ENCODE assay signal across 13 cellular contexts in the genomic region with DNA sequence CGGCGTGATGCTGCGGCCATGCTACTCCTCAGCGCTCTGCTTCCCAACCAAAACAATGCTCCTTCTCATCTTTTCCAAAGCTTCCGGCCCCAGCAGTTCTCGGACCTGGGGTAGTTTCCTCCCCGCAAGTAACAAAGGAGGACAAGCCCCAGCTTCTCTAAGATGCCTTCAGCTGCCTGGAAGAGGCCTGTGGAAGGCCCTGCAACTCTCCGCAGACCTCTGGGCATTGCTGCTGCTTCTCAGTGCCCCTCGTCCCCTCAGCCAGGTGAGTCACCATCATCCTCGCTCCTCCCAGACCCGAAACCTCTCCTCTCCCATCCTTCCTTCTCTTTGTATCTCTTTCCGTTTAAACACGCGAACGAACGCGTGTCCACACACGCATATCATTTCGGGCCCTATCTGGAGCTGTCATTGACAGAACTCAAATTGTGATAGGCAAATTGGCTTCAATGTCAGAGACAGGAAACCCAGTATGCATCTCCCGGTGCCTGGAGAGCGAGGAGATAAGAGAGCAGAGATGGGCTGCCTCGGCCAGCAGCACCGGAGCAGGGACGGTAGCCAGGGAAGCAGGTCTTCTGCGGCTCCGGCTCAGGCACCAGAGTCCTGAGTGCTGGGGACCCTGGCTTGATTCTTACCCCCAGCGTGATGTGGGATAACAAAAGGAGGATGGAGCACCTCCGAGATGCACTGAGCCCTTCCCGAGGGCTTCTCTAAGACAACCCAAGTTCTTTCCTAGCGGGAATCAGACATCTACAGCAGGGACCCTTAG. TPM values are rescaled to one million over a fixed set of nuclear protein-coding genes. Genes with fewer than 3 reads are reported as not detected.
A peak's percentile ranks its signal among the peaks of the same experiment; 100 is the strongest.
DNase-seq lines count a peak whose midpoint lies in the region; ATAC-seq, FAIRE-seq and TF ChIP-seq lines count a peak whose summit lies in the region.
"Had no signal": no experiment of that assay in that cellular context is flagged by ENCODE, and none has a peak within 500 bp of the region (broad histone marks: within the 10 kb centered on the region; RNA-seq: fewer than 3 reads in every experiment).

No MANE protein-coding gene starts in this region.

- H3K4me3 ChIP-seq in BE2C (ENCODE audit: low read depth, low read length) (peak overlapping the region; percentile 16; the same call in 1 of the 2 replicates), keratinocyte (ENCODE audit: control insufficient read depth in 2 of 3, extremely low read depth in 1 of 3, insufficient read depth in 2 of 3, low read depth in 1 of 3, low read length in 3 of 3) (peak overlapping the region in 2 of 3 experiments; percentile 35 to 60), gastrocnemius medialis (peak overlapping the region in 3 of 4 donors; percentile 6 to 25 (median 14))
- H3K4me3 ChIP-seq: SK-N-MC had no signal

- H3K9me1 ChIP-seq in keratinocyte (ENCODE audit: control insufficient read depth, extremely low read depth, insufficient read depth, low read length) = no peaks in the 10 kb centered on the region

- DNase-seq in BE2C = peak; percentile 64
- no peak for DNase-seq in keratinocyte (ENCODE audit: low read depth, low spot score)
- no peak for DNase-seq in gastrocnemius medialis
- DNase-seq in HuH-7 (ENCODE audit: low spot score) = no peak
- no peak for DNase-seq in cerebellum (ENCODE audit: low spot score)
- no peak for DNase-seq in H54 (ENCODE audit: insufficient read length, low spot score)
- DNase-seq: activated B cell treated with CpG ODN at 0.5 μM for 24 hours, AML-193, DMS79 had no signal

- intact Hi-C loops in gastrocnemius medialis (cut with DNase I; ENCODE audit: low total_unique reads) = loop anchor here (1.0 to 5.0 kb wide), 5 partner anchors 32 to 205 kb away; a partner anchor contains a TSS

- H3K36me3 ChIP-seq in BE2C (no peaks in the 10 kb centered on the region), keratinocyte (ENCODE audit: control insufficient read depth in 2 of 2, extremely low read depth in 1 of 2, insufficient read depth in 2 of 2, low read length in 2 of 2) (no peaks in the 10 kb centered on the region), gastrocnemius medialis (no peaks in the 10 kb centered on the region)

- FAIRE-seq in keratinocyte (lab: Jason Lieb, UNC) (no peak), H54 (lab: Jason Lieb, UNC) (no peak)
- FAIRE-seq: urothelium cell line had no signal

- H3K27ac ChIP-seq in angular gyrus (ENCODE audit: low read depth, low read length) = peak overlapping the region; percentile 68
- H3K27ac ChIP-seq in keratinocyte (ENCODE audit: control insufficient read depth, insufficient read depth, low read length) = peak overlapping the region; percentile 59
- H3K27ac ChIP-seq in gastrocnemius medialis = peak overlapping the region; percentile 54 to 78 (median 64)
- H3K27ac ChIP-seq: SK-N-MC had no signal

- in situ Hi-C loops in gastrocnemius medialis (cut with MboI; ENCODE audit: low sequenced_read_pairs in 4 of 4) = loop anchor here in 2 of 4 donors (5.0 to 10.0 kb wide), 3 partner anchors 88 to 120 kb away; no protein-coding TSS in a partner anchor

- no peak for TF ChIP-seq CTCF in BE2C (IDR thresholded peaks at IDR 0.05; ENCODE audit: low read depth, low read length)
- no peak for TF ChIP-seq CTCF in keratinocyte (optimal IDR thresholded peaks at IDR 0.05 in 1 of 3, IDR thresholded peaks at IDR 0.05 in 1 of 3, conservative IDR thresholded peaks at IDR 0.05 in 1 of 3; ENCODE audit: extremely low read depth in 1 of 3, insufficient read depth in 2 of 3, low read length in 3 of 3)
- TF ChIP-seq CTCF in gastrocnemius medialis (IDR thresholded peaks at IDR 0.05 in 4 of 5, conservative IDR thresholded peaks at IDR 0.05 in 1 of 5) = no peak

- H3K4me1 ChIP-seq in BE2C = peaks cover 30% of the 10 kb centered on the region
- peaks cover 35% of the 10 kb centered on the region for H3K4me1 ChIP-seq in keratinocyte (ENCODE audit: control insufficient read depth, extremely low read depth, insufficient read depth, low read length)
- H3K4me1 ChIP-seq in gastrocnemius medialis = peaks cover 20 to 22% of the 10 kb centered on the region in 2 donors

- no peaks in the 10 kb centered on the region for H3K9me3 ChIP-seq in BE2C
- H3K9me3 ChIP-seq in keratinocyte (ENCODE audit: control insufficient read depth, low read depth, low read length) = no peaks in the 10 kb centered on the region
- no peaks in the 10 kb centered on the region for H3K9me3 ChIP-seq in gastrocnemius medialis

- H3K27me3 ChIP-seq in BE2C = no peaks in the 10 kb centered on the region
- no peaks in the 10 kb centered on the region for H3K27me3 ChIP-seq in keratinocyte (ENCODE audit: control insufficient read depth, extremely low read depth, insufficient read depth, low read length)
- H3K27me3 ChIP-seq in gastrocnemius medialis = no peaks in the 10 kb centered on the region

- H4K20me1 ChIP-seq in keratinocyte (ENCODE audit: control insufficient read depth, extremely low read depth, insufficient read depth, low read length) = no peaks in the 10 kb centered on the region

- H3K79me2 ChIP-seq in keratinocyte (ENCODE audit: control insufficient read depth, insufficient read depth, low read length) = no peaks in the 10 kb centered on the region

- H3K4me2 ChIP-seq in keratinocyte (ENCODE audit: control insufficient read depth, extremely low read depth, insufficient read depth, low read depth, low read length) = peak overlapping the region; percentile 78

- ATAC-seq in gastrocnemius medialis (no peak), GM18858 (IDR thresholded peaks at IDR 0.05; ENCODE audit: unreplicated experiment) (no peak)

- peak overlapping the region; percentile 50 for H3K9ac ChIP-seq in keratinocyte (ENCODE audit: control insufficient read depth, extremely low read depth, insufficient read depth, low read length)

- TF ChIP-seq POLR2A in gastrocnemius medialis (IDR thresholded peaks at IDR 0.05) = no peak
- no peak for TF ChIP-seq POLR2A in H54 (IDR thresholded peaks at IDR 0.05; ENCODE audit: low read depth, low read length)

- peak overlapping the region; percentile 67 for H2AFZ ChIP-seq in keratinocyte (ENCODE audit: control insufficient read depth, low read length)

- dilution Hi-C loops in keratinocyte (cut with MboI; ENCODE audit: extremely low pct_ligation_motif_present, low sequenced_read_pairs) = no loop called here

RNA-seq across cellular contexts. Expression of a gene that starts 22.0 kb away (rescaled TPM):
- 71.5 TPM for polyA plus RNA-seq in BE2C (2012; ENCODE audit: insufficient read depth, insufficient read length, low read depth)
- 5.5 to 17.0 TPM (median 11.4 TPM) in 3 replicates for polyA plus RNA-seq in keratinocyte
- polyA plus RNA-seq in keratinocyte (2011; ENCODE audit: low read depth) = 5.6 TPM
- polyA plus RNA-seq in keratinocyte (2011; cell fraction: cytosol; rRNA removed) = 9.6 and 11.3 TPM in 2 replicates
- polyA plus RNA-seq in keratinocyte (2011; cell fraction: nucleus; rRNA removed) = 25.5 and 27.8 TPM in 2 replicates
- 2.6 and 13.3 TPM in 2 replicates for polyA plus RNA-seq in keratinocyte (2012; ENCODE audit: low replicate concordance)
- polyA minus RNA-seq in keratinocyte = 5.7 to 14.7 TPM (median 11.8 TPM) in 3 replicates
- polyA minus RNA-seq in keratinocyte (2011; cell fraction: cytosol; rRNA and poly(A)+ RNA removed) = 8.8 TPM
- 9.9 and 19.9 TPM in 2 replicates for polyA minus RNA-seq in keratinocyte (2011; cell fraction: nucleus; rRNA and poly(A)+ RNA removed)
- total RNA-seq in gastrocnemius medialis = 1 to 10 TPM; 3.5 to 9.7 (median 6.2) TPM
- 49.5 TPM for total RNA-seq in cerebellum
